In genomic region chr4:8283631-8284121, GRCh38 we compare ENCODE assay signal across 24 cellular contexts. TPM values are rescaled to one million over a fixed set of nuclear protein-coding genes. Genes with fewer than 3 reads are reported as not detected.
DNase-seq lines count a peak whose midpoint lies in the region; TF ChIP-seq lines count a peak whose summit lies in the region.
"Had no signal": no experiment of that assay in that cellular context is flagged by ENCODE, and none has a peak within 500 bp of the region (broad histone marks: within the 10 kb centered on the region; RNA-seq: fewer than 3 reads in every experiment).

No MANE protein-coding gene starts in this region.

- no peaks in the 10 kb centered on the region for H3K9me3 Mint-ChIP-seq in endodermal cell
- no peaks in the 10 kb centered on the region for H3K9me3 Mint-ChIP-seq in nephron
- H3K9me3 Mint-ChIP-seq: activated CD4-positive, alpha-beta memory T cell treated with anti-CD3 and anti-CD28 coated beads for 36 hours; activated naive CD8-positive, alpha-beta T cell treated with anti-CD3 and anti-CD28 coated beads for 36 hours; stimulated activated naive CD8-positive, alpha-beta T cell treated with anti-CD3 and anti-CD28 coated beads, Interleukin-15, amount 100 ng/mL, for 72 hours had no signal

- H3K4me1 Mint-ChIP-seq in endodermal cell: no peaks in the 10 kb centered on the region
- peaks cover 34% of the 10 kb centered on the region for H3K4me1 Mint-ChIP-seq in nephron
- H3K4me1 Mint-ChIP-seq: activated naive CD8-positive, alpha-beta T cell treated with anti-CD3 and anti-CD28 coated beads for 36 hours had no signal

- no peaks in the 10 kb centered on the region for H3K27me3 ChIP-seq in BE2C
- no peaks in the 10 kb centered on the region for H3K27me3 ChIP-seq in endodermal cell (ENCODE audit: control insufficient read depth, insufficient read depth, low read length, poor library complexity, severe bottlenecking)
- no peaks in the 10 kb centered on the region for H3K27me3 ChIP-seq in WERI-Rb-1 (ENCODE audit: insufficient read depth, low read depth, severe bottlenecking)

- no peak overlapping the region for H3K9ac ChIP-seq in endodermal cell (ENCODE audit: extremely low read depth, low read length, poor library complexity, severe bottlenecking)

- H3K4me3 Mint-ChIP-seq in endodermal cell (no peak overlapping the region), nephron (no peak overlapping the region)
- H3K4me3 Mint-ChIP-seq: activated CD4-positive, alpha-beta memory T cell treated with anti-CD3 and anti-CD28 coated beads for 36 hours; activated naive CD8-positive, alpha-beta T cell treated with anti-CD3 and anti-CD28 coated beads for 36 hours; stimulated activated naive CD8-positive, alpha-beta T cell treated with anti-CD3 and anti-CD28 coated beads, Interleukin-15, amount 100 ng/mL, for 72 hours had no signal

- H3K27ac Mint-ChIP-seq in endodermal cell (no peak overlapping the region), nephron (peak overlapping the region in 2 of 3 experiments; percentile 61 to 94)
- H3K27ac Mint-ChIP-seq: activated CD4-positive, alpha-beta memory T cell treated with anti-CD3 and anti-CD28 coated beads for 36 hours; activated naive CD8-positive, alpha-beta T cell treated with anti-CD3 and anti-CD28 coated beads for 36 hours; stimulated activated naive CD8-positive, alpha-beta T cell treated with anti-CD3 and anti-CD28 coated beads, Interleukin-15, amount 100 ng/mL, for 72 hours had no signal

- H3K27ac ChIP-seq in endodermal cell (ENCODE audit: low read depth, low read length): no peak overlapping the region
- H3K27ac ChIP-seq in WERI-Rb-1: no peak overlapping the region
- H3K27ac ChIP-seq: A549, tibial artery had no signal

- WGBS in endodermal cell (ENCODE audit: insufficient coverage in 1 of 2, insufficient read length in 1 of 2), 2 experiments: 81 to 88% methylated on average over 10 to 20 of the region's 20 CpGs

- no peaks in the 10 kb centered on the region for H3K36me3 Mint-ChIP-seq in endodermal cell (ENCODE audit: low read depth)
- H3K36me3 Mint-ChIP-seq in nephron (ENCODE audit: low read depth): no peaks in the 10 kb centered on the region
- H3K36me3 Mint-ChIP-seq: activated CD4-positive, alpha-beta memory T cell treated with anti-CD3 and anti-CD28 coated beads for 36 hours; activated naive CD8-positive, alpha-beta T cell treated with anti-CD3 and anti-CD28 coated beads for 36 hours had no signal

- H3K4me3 ChIP-seq in BE2C (ENCODE audit: low read depth, low read length): no peak overlapping the region
- H3K4me3 ChIP-seq in endodermal cell (ENCODE audit: low read length): no peak overlapping the region
- H3K4me3 ChIP-seq in WERI-Rb-1 (ENCODE audit: low read depth, low read length): no peak overlapping the region
- H3K4me3 ChIP-seq: A549, tibial artery had no signal

- H3K36me3 ChIP-seq in BE2C (no peaks in the 10 kb centered on the region), endodermal cell (ENCODE audit: control insufficient read depth, insufficient read depth, low read length) (no peaks in the 10 kb centered on the region), WERI-Rb-1 (no peaks in the 10 kb centered on the region)
- H3K36me3 ChIP-seq: tibial artery had no signal

- H3K9me3 ChIP-seq in BE2C: no peaks in the 10 kb centered on the region
- no peaks in the 10 kb centered on the region for H3K9me3 ChIP-seq in endodermal cell (ENCODE audit: control insufficient read depth, low read length)
- no peaks in the 10 kb centered on the region for H3K9me3 ChIP-seq in WERI-Rb-1 (ENCODE audit: severe bottlenecking)
- H3K9me3 ChIP-seq: A549, tibial artery had no signal

- TF ChIP-seq CTCF in BE2C (IDR thresholded peaks at IDR 0.05; ENCODE audit: low read depth, low read length): peak; percentile 67
- no peak for TF ChIP-seq CTCF in endodermal cell (conservative IDR thresholded peaks at IDR 0.05)
- TF ChIP-seq CTCF in nephron (IDR thresholded peaks at IDR 0.05; ENCODE audit: unreplicated experiment in 3 of 3): no peak
- no peak for TF ChIP-seq CTCF in WERI-Rb-1 (IDR thresholded peaks at IDR 0.05; ENCODE audit: low read depth, low read length)

- H3K4me1 ChIP-seq in BE2C (peaks cover 18% of the 10 kb centered on the region), endodermal cell (ENCODE audit: control insufficient read depth, insufficient read depth, low read length) (no peaks in the 10 kb centered on the region)

- DNase-seq in BE2C: peak; percentile 94
- peak; percentile 39 for DNase-seq in NAMALWA (ENCODE audit: low spot score)
- peak; percentile 77 for DNase-seq in endodermal cell
- DNase-seq in NCI-H2081 treated with DMSO at 0.1 percent for 48 hours (lab: John Stamatoyannopoulos, UW): no peak
- DNase-seq in AG08395 (ENCODE audit: low spot score): no peak
- DNase-seq in NCI-H2029 (lab: John Stamatoyannopoulos, UW): no peak
- DNase-seq in WERI-Rb-1: no peak
- DNase-seq: activated CD4-positive, alpha-beta memory T cell treated with anti-CD3 and anti-CD28 coated beads for 36 hours; activated naive CD8-positive, alpha-beta T cell treated with anti-CD3 and anti-CD28 coated beads for 36 hours; effector CD8-positive, alpha-beta T cell; foreskin melanocyte; hypothalamus; NCI-H1092 treated with DMSO at 0.1 percent for 48 hours; NCI-H2081; NCI-H510A; NK-92 treated with Interleukin-12 subunit alpha and Interleukin-12 subunit beta, amount 100 ng/mL, for 24 hours; occipital lobe; stimulated activated CD4-positive, alpha-beta T cell treated with anti-CD3 and anti-CD28 coated beads, Interleukin-12 subunit alpha, Interleukin-12 subunit beta, amount 100 ng/mL, for 4 hours; stimulated activated naive CD8-positive, alpha-beta T cell treated with anti-CD3 and anti-CD28 coated beads, Interleukin-15, amount 100 ng/mL, for 72 hours; T-helper 9 cell; tibial artery had no signal

- no peaks in the 10 kb centered on the region for H3K27me3 Mint-ChIP-seq in endodermal cell (ENCODE audit: insufficient read depth)
- H3K27me3 Mint-ChIP-seq in nephron (ENCODE audit: low read depth): peaks cover 9% of the 10 kb centered on the region
- H3K27me3 Mint-ChIP-seq: activated CD4-positive, alpha-beta memory T cell treated with anti-CD3 and anti-CD28 coated beads for 36 hours; activated naive CD8-positive, alpha-beta T cell treated with anti-CD3 and anti-CD28 coated beads for 36 hours; stimulated activated naive CD8-positive, alpha-beta T cell treated with anti-CD3 and anti-CD28 coated beads, Interleukin-15, amount 100 ng/mL, for 72 hours had no signal

RNA-seq across cellular contexts. Expression of gene HTRA3, which starts 14.1 kb away (rescaled TPM):
- polyA plus RNA-seq in BE2C (2012; ENCODE audit: insufficient read depth, insufficient read length, low read depth): not detected
- total RNA-seq in endodermal cell: 1 to 10 TPM; 3.2 to 4.6 TPM
- 1.4 TPM for polyA plus RNA-seq in endodermal cell (2013, experiment 1 of 2)
- polyA plus RNA-seq in endodermal cell (2013, experiment 2 of 2): 1.6 TPM
- total RNA-seq: activated CD4-positive, alpha-beta memory T cell treated with anti-CD3 and anti-CD28 coated beads for 36 hours; activated naive CD8-positive, alpha-beta T cell treated with anti-CD3 and anti-CD28 coated beads for 36 hours had no signal
- polyA plus RNA-seq: keratinocyte had no signal

Comparison
In these comparisons a context has a peak if more than half of its experiments do, and no peak if none do; other contexts are left out.
1. DNase-seq: peak in BE2C (single experiment), NAMALWA (single experiment) and endodermal cell (single experiment); none in NCI-H2081 treated with DMSO at 0.1 percent for 48 hours (single experiment), AG08395 (single experiment), NCI-H2029 (single experiment) and WERI-Rb-1 (single experiment).